Comparison of ENCODE assay signal across 8 cellular contexts in genomic region chr19:30228113-30228725, GRCh38.
DNase-seq lines count a peak whose midpoint lies in the region; TF ChIP-seq lines count a peak whose summit lies in the region.

No MANE protein-coding gene starts in this region.

- no peaks in the 10 kb centered on the region for H3K9me3 ChIP-seq in NT2/D1 (ENCODE audit: insufficient read depth, low read length)

- no peak overlapping the region for H3K27ac Mint-ChIP-seq in progenitor cell of endocrine pancreas

- H3K27me3 ChIP-seq in NT2/D1 (ENCODE audit: insufficient read depth, insufficient read length), result peaks cover 73% of the 10 kb centered on the region

- peak overlapping the region; percentile 71 for H3K4me3 Mint-ChIP-seq in progenitor cell of endocrine pancreas (ENCODE audit: low read depth)

- TF ChIP-seq CTCF in fibroblast of the aortic adventitia (IDR thresholded peaks at IDR 0.05; ENCODE audit: insufficient read depth, low read length) (no peak), progenitor cell of endocrine pancreas (IDR thresholded peaks at IDR 0.05; ENCODE audit: unreplicated experiment) (no peak)

- no peaks in the 10 kb centered on the region for H3K36me3 Mint-ChIP-seq in progenitor cell of endocrine pancreas (ENCODE audit: insufficient read depth)

- peaks cover 26% of the 10 kb centered on the region for H3K4me1 Mint-ChIP-seq in progenitor cell of endocrine pancreas (ENCODE audit: low read depth)

- peaks cover 76% of the 10 kb centered on the region for H3K27me3 Mint-ChIP-seq in progenitor cell of endocrine pancreas

- no peaks in the 10 kb centered on the region for H3K36me3 ChIP-seq in NT2/D1 (ENCODE audit: insufficient read depth, insufficient read length, low read length)

- H3K4me3 ChIP-seq in NT2/D1 (ENCODE audit: insufficient read length, low read depth) (peak overlapping the region; percentile 43), fibroblast of the aortic adventitia (ENCODE audit: low read depth, low read length) (peak overlapping the region; percentile 54)

- no peaks in the 10 kb centered on the region for H3K9me3 Mint-ChIP-seq in progenitor cell of endocrine pancreas (ENCODE audit: low read depth)

- DNase-seq in D341Med (ENCODE audit: low spot score), result peak; percentile 73
- no peak for DNase-seq in NT2/D1 (ENCODE audit: low read depth, low spot score)
- no peak for DNase-seq in fibroblast of the aortic adventitia (ENCODE audit: low read depth)
- no peak for DNase-seq in progenitor cell of endocrine pancreas (ENCODE audit: low spot score, unreplicated experiment)
- no peak for DNase-seq in mucosa of gallbladder (ENCODE audit: low spot score)
- no peak for DNase-seq in NCI-H1417 treated with DMSO at 0.1 percent for 48 hours (lab: John Stamatoyannopoulos, UW)
- no peak for DNase-seq in activated effector memory CD4-positive, alpha-beta T cell treated with Interleukin-2 at 50 U/mL for 16 hours
- DNase-seq in HUDEP-2 (lab: John Stamatoyannopoulos, UW; ENCODE audit: unreplicated experiment in 76 of 76), result no peak

- peaks cover 4% of the 10 kb centered on the region for H3K4me1 ChIP-seq in NT2/D1 (ENCODE audit: insufficient read depth, insufficient read length)

- H3K9ac ChIP-seq in NT2/D1 (ENCODE audit: insufficient read length, low read depth), result peak overlapping the region; percentile 64
